ENCODE assay signal across 11 cellular contexts in genomic region chr17:52297230-52298010, GRCh38.
A peak's percentile ranks its signal among the peaks of the same experiment; 100 is the strongest.
DNase-seq lines count a peak whose midpoint lies in the region; ATAC-seq and TF ChIP-seq lines count a peak whose summit lies in the region.
"Had no signal": no experiment of that assay in that cellular context is flagged by ENCODE, and none has a peak within 500 bp of the region (broad histone marks: within the 10 kb centered on the region; RNA-seq: fewer than 3 reads in every experiment).

No MANE protein-coding gene starts in this region.

- no peaks in the 10 kb centered on the region for H3K4me1 ChIP-seq in vagina
- no peaks in the 10 kb centered on the region for H3K4me1 ChIP-seq in ovary (ENCODE audit: insufficient read depth)
- H3K4me1 ChIP-seq: left lung had no signal

- H3K36me3 ChIP-seq in kidney epithelial cell (ENCODE audit: control insufficient read depth, insufficient read depth, low read length), result no peaks in the 10 kb centered on the region
- no peaks in the 10 kb centered on the region for H3K36me3 ChIP-seq in vagina
- no peaks in the 10 kb centered on the region for H3K36me3 ChIP-seq in ovary
- H3K36me3 ChIP-seq: left lung had no signal

- H3K4me3 ChIP-seq in kidney epithelial cell (ENCODE audit: low read depth, low read length), result no peak overlapping the region
- no peak overlapping the region for H3K4me3 ChIP-seq in vagina
- H3K4me3 ChIP-seq in ovary, result no peak overlapping the region
- H3K4me3 ChIP-seq: left lung had no signal

- 51 to 63% (median 61%) methylated on average over 10 of the region's 10 CpGs for WGBS in ovary, 3 donors

- no peaks in the 10 kb centered on the region for H3K27me3 ChIP-seq in kidney epithelial cell (ENCODE audit: control insufficient read depth, insufficient read depth, low read length)
- H3K27me3 ChIP-seq in vagina, result no peaks in the 10 kb centered on the region
- H3K27me3 ChIP-seq in ovary, result no peaks in the 10 kb centered on the region
- H3K27me3 ChIP-seq: left lung had no signal

- no peak for TF ChIP-seq POLR2A in vagina (IDR thresholded peaks at IDR 0.05)
- TF ChIP-seq POLR2A in ovary (IDR thresholded peaks at IDR 0.05), result no peak

- DNase-seq in DMS114 treated with DMSO at 0.1 percent for 48 hours (lab: John Stamatoyannopoulos, UW; ENCODE audit: unreplicated experiment) (peak; percentile 8), RKO (ENCODE audit: low spot score) (peak; percentile 47), kidney epithelial cell (ENCODE audit: low read depth) (no peak), vagina (ENCODE audit: extremely low spot score in 2 of 2) (no peak), NCI-H69 (lab: John Stamatoyannopoulos, UW) (no peak), ovary (no peak)
- DNase-seq: activated T-cell treated with anti-CD3 and anti-CD28 coated beads, Interleukin-2, amount 50 U/mL, for 72 hours; left lung; NCI-H2227 treated with DMSO at 0.1 percent for 48 hours had no signal

- intact Hi-C loops in vagina (cut with DNase I), result no loop called here
- intact Hi-C loops in ovary (cut with DNase I), result no loop called here

- no peak for TF ChIP-seq RAD21 in Ishikawa (IDR thresholded peaks at IDR 0.05; ENCODE audit: low read depth)

- H3K9me3 ChIP-seq in vagina, result no peaks in the 10 kb centered on the region
- H3K9me3 ChIP-seq in ovary, result no peaks in the 10 kb centered on the region
- H3K9me3 ChIP-seq: left lung had no signal

- no peak for ATAC-seq in GM19395 (IDR thresholded peaks at IDR 0.05; ENCODE audit: unreplicated experiment)
- ATAC-seq: activated T-cell treated with anti-CD3 and anti-CD28 coated beads, Interleukin-2, amount 50 U/mL, for 72 hours; left lung had no signal

- H3K27ac ChIP-seq in vagina (no peak overlapping the region), ovary (no peak overlapping the region)
- H3K27ac ChIP-seq: left lung had no signal

- TF ChIP-seq EP300 in Ishikawa (IDR thresholded peaks at IDR 0.05; ENCODE audit: borderline replicate concordance) (no peak), ovary (IDR thresholded peaks at IDR 0.05) (no peak)

- TF ChIP-seq CTCF in kidney epithelial cell (IDR thresholded peaks at IDR 0.05; ENCODE audit: insufficient read depth, low read length, poor library complexity, severe bottlenecking), result peak; percentile 8
- no peak for TF ChIP-seq CTCF in vagina (IDR thresholded peaks at IDR 0.05)
- TF ChIP-seq CTCF in ovary (IDR thresholded peaks at IDR 0.05), result no peak

TF ChIP-seq in Ishikawa, 13 proteins besides CTCF, POLR2A, EP300 and RAD21:
- TF ChIP-seq NFIC (IDR thresholded peaks at IDR 0.05) (no peak), CEBPB (IDR thresholded peaks at IDR 0.05) (peak; percentile 47; the same call in 1 of the 2 replicates)

Comparison
In these comparisons a context has a peak if more than half of its experiments do, and no peak if none do; other contexts are left out.
1. DNase-seq: peak in DMS114 treated with DMSO at 0.1 percent for 48 hours (single experiment) and RKO (single experiment); none in kidney epithelial cell (single experiment), vagina (0 of 2), NCI-H69 (single experiment) and ovary (0 of 5).